ENCODE assay signal across 1 cellular context in genomic region chr12:120944645-120945217, GRCh38.
TF ChIP-seq lines count a peak whose summit lies in the region.

No MANE protein-coding gene starts in this region.

TF ChIP-seq in GM12878, 131 proteins besides CTCF, POLR2A, EP300 and RAD21 (continued from another document):
- peak; percentile 48 for TF ChIP-seq IKZF1 (conservative IDR thresholded peaks at IDR 0.05)
- peak; percentile 63; the same call in 1 of the 2 replicates for TF ChIP-seq SMC3 (IDR thresholded peaks at IDR 0.05; ENCODE audit: borderline replicate concordance, low read length)
- peak; percentile 41 to 55; a peak in 2 of 4 replicates for TF ChIP-seq IKZF2 (IDR thresholded peaks at IDR 0.05)
- peak; percentile 52; the same call in 1 of the 2 replicates for TF ChIP-seq NFIC (IDR thresholded peaks at IDR 0.05; ENCODE audit: low read depth, low read length)
- TF ChIP-seq SKIL (IDR thresholded peaks at IDR 0.05; ENCODE audit: low read depth, poor library complexity, severe bottlenecking): no peak
- 0 out of 2 replicates have a peak, but pooled peaks have one; percentile 18 for TF ChIP-seq NR2F1 (conservative IDR thresholded peaks at IDR 0.05)
- TF ChIP-seq BCL11A (IDR thresholded peaks at IDR 0.05; ENCODE audit: low read depth, low read length): 0 out of 2 replicates have a peak, but pooled peaks have one; percentile 27
- peak; percentile 75 for TF ChIP-seq EED (IDR thresholded peaks at IDR 0.05; ENCODE audit: low read depth)
- peak; percentile 50 for TF ChIP-seq RUNX3 (IDR thresholded peaks at IDR 0.05; ENCODE audit: low read length)
- peak; percentile 19; the same call in 1 of the 2 replicates for TF ChIP-seq RELB (IDR thresholded peaks at IDR 0.05; ENCODE audit: low read depth)
